8 cellular contexts compared by ENCODE assay signal in the genomic region with DNA sequence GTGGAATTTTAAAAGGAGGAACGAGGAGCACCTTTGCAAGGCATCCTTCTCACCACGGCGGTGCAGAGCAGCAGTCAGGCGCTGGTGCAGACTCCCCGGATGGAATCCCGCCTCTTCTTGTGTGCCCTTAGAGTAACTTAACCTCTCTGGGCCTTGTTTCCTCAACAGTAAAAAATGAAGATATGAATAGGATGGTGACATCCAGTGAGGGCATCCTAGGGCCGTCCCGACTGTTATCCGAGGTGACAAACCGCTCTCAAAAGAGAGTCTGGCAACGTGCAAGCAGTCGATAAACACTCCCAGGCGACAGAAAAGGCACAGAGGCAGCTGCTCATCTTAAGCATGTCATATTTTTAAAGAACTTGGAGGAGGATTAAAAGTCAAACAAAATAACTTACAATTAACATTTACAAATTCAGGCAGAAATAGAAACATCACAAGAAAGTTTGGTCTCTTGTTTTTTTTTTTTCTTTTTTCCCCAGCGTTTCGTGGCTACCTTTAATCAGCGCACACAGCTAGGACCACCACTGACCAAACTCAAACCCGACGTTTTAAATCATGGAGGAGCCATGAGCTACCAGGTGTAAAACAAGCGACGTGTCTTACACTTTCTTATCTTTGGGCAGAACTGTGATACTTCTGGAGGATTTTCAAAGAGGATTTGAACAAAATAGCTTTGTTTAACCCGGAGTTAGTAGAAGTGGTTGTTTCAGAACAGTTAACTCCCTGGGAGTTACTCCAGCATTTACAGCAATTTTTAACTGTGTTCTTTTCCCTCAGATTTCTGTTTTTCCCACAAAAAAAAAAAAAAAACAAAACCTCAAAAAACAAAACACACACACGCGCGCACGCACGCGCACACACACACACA. TPM values are rescaled to one million over a fixed set of nuclear protein-coding genes. Genes with fewer than 3 reads are reported as not detected.
DNase-seq lines count a peak whose midpoint lies in the region; ATAC-seq and TF ChIP-seq lines count a peak whose summit lies in the region.

No MANE protein-coding gene starts in this region.

- peaks cover 36 to 41% of the 10 kb centered on the region in 2 donors for H3K36me3 Mint-ChIP-seq in activated naive CD4-positive, alpha-beta T cell treated with anti-CD3 and anti-CD28 coated beads, Interleukin-2, amount 50 U/mL, for 72 hours

- H3K4me1 ChIP-seq in transverse colon, result peaks cover 7 to 69% (median 48%) of the 10 kb centered on the region in 4 donors

- no peak for TF ChIP-seq EP300 in transverse colon (IDR thresholded peaks at IDR 0.05; ENCODE audit: low read depth)

- no peaks in the 10 kb centered on the region for H3K9me3 Mint-ChIP-seq in activated naive CD4-positive, alpha-beta T cell treated with anti-CD3 and anti-CD28 coated beads, Interleukin-2, amount 50 U/mL, for 72 hours

- DNase-seq in activated gamma-delta T cell treated with Interleukin-2 at 50 U/mL for 16 hours (peak; percentile 42), activated gamma-delta T cell (lab: John Stamatoyannopoulos, UW) (no peak), kidney epithelial cell (ENCODE audit: low read depth) (no peak), transverse colon (no peak), GM19238 (ENCODE audit: insufficient read length, low spot score) (no peak)
- peak in 1 of 2 donors; percentile 38 for DNase-seq in activated naive CD4-positive, alpha-beta T cell treated with anti-CD3 and anti-CD28 coated beads, Interleukin-2, amount 50 U/mL, for 72 hours (ENCODE audit: low spot score in 2 of 2)

- intact Hi-C loops in transverse colon (cut with DNase I; ENCODE audit: low total_unique reads), result no loop called here

- 46 to 52% methylated on average over 18 to 27 of the region's 27 CpGs for WGBS in transverse colon (ENCODE audit: low coverage in 1 of 2), 2 donors

- no peaks in the 10 kb centered on the region for H3K9me3 ChIP-seq in transverse colon

- TF ChIP-seq POLR2A in transverse colon (IDR thresholded peaks at IDR 0.05), result no peak

- H3K36me3 ChIP-seq in kidney epithelial cell (ENCODE audit: control insufficient read depth, insufficient read depth, low read length) (no peaks in the 10 kb centered on the region), transverse colon (no peaks in the 10 kb centered on the region)

- ATAC-seq in activated naive CD4-positive, alpha-beta T cell treated with anti-CD3 and anti-CD28 coated beads, Interleukin-2, amount 50 U/mL, for 72 hours, result no peak
- ATAC-seq in HG02798 (IDR thresholded peaks at IDR 0.05; ENCODE audit: poor library complexity, unreplicated experiment) (no peak), HG03457 (IDR thresholded peaks at IDR 0.05; ENCODE audit: unreplicated experiment) (no peak)

- in situ Hi-C loops in transverse colon (cut with MboI; ENCODE audit: low pct_ligation_motif_present in 1 of 4, low pct_unique_long_range_greater_than_20kb in 1 of 4, low sequenced_read_pairs in 3 of 4), result no loop called here

- TF ChIP-seq CTCF in kidney epithelial cell (IDR thresholded peaks at IDR 0.05; ENCODE audit: insufficient read depth, low read length, poor library complexity, severe bottlenecking) (no peak), transverse colon (IDR thresholded peaks at IDR 0.05) (no peak)

- peak overlapping the region; percentile 96 to 98 for H3K27ac Mint-ChIP-seq in activated naive CD4-positive, alpha-beta T cell treated with anti-CD3 and anti-CD28 coated beads, Interleukin-2, amount 50 U/mL, for 72 hours

- no peaks in the 10 kb centered on the region for H3K27me3 ChIP-seq in kidney epithelial cell (ENCODE audit: control insufficient read depth, insufficient read depth, low read length)
- no peaks in the 10 kb centered on the region for H3K27me3 ChIP-seq in transverse colon

- H3K4me3 ChIP-seq in kidney epithelial cell (ENCODE audit: low read depth, low read length), result peak overlapping the region; percentile 78
- peak overlapping the region in 3 of 4 donors; percentile 72 to 86 (median 85) for H3K4me3 ChIP-seq in transverse colon

- H3K27ac ChIP-seq in transverse colon, result peak overlapping the region; percentile 95 to 98 (median 95)

RNA-seq across cellular contexts. Expression of a gene that starts 2.1 kb away (rescaled TPM):
- total RNA-seq in activated naive CD4-positive, alpha-beta T cell treated with anti-CD3 and anti-CD28 coated beads, Interleukin-2, amount 50 U/mL, for 72 hours, result 10 to 100 TPM; 52.2 to 60.0 TPM
- total RNA-seq in kidney epithelial cell (29.1 and 37.2 TPM in 2 replicates), transverse colon (10 to 100 TPM; 12.7 to 53.4 (median 41.0) TPM)
